18 cellular contexts compared by ENCODE assay signal in genomic region chr18:79628416-79629248, GRCh38. TPM values are rescaled to one million over a fixed set of nuclear protein-coding genes. Genes with fewer than 3 reads are reported as not detected.
DNase-seq lines count a peak whose midpoint lies in the region; ATAC-seq, FAIRE-seq and TF ChIP-seq lines count a peak whose summit lies in the region.
"Had no signal": no experiment of that assay in that cellular context is flagged by ENCODE, and none has a peak within 500 bp of the region (broad histone marks: within the 10 kb centered on the region; RNA-seq: fewer than 3 reads in every experiment).

No MANE protein-coding gene starts in this region.

- no peak overlapping the region for H3K27ac Mint-ChIP-seq in activated T-helper 1 cell treated with anti-CD3 and anti-CD28 coated beads, Interleukin-12 subunit alpha, Interleukin-12 subunit beta, Interleukin-2, Interleukin-4 antibody, amounts not matched to agents 30 ng/mL and 10 ng/mL and 1 ng/mL, durations not matched to agents 14 hours and 24 hours and 36 hours

- ATAC-seq in Right ventricle myocardium inferior (no peak), HG03159 (IDR thresholded peaks at IDR 0.05; ENCODE audit: unreplicated experiment) (no peak), upper lobe of left lung (ENCODE audit: low FRiP score in 2 of 2) (no peak)

- DNase-seq in cardiac septum (ENCODE audit: low spot score) (peak; percentile 51), Right ventricle myocardium inferior (ENCODE audit: missing footprints) (no peak), islet precursor cell (peak; percentile 43), posterior vena cava (ENCODE audit: low spot score) (peak; percentile 77), upper lobe of left lung (no peak), D721Med (ENCODE audit: insufficient read length, low spot score) (no peak)
- no peak for DNase-seq in activated T-helper 1 cell treated with anti-CD3 and anti-CD28 coated beads, Interleukin-12 subunit alpha, Interleukin-12 subunit beta, Interleukin-2, Interleukin-4 antibody, amounts not matched to agents 30 ng/mL and 10 ng/mL and 1 ng/mL, durations not matched to agents 14 hours and 24 hours and 36 hours (ENCODE audit: low spot score)
- DNase-seq: DMS 273 treated with DMSO at 0.1 percent for 48 hours, GDM1, HCEC 1CT, NCI-H187 treated with DMSO at 0.1 percent for 48 hours, NCI-H345, NCI-H526 had no signal

- TF ChIP-seq POLR2A in upper lobe of left lung (IDR thresholded peaks at IDR 0.05): no peak

- H3K36me3 ChIP-seq in upper lobe of left lung: no peaks in the 10 kb centered on the region

- intact Hi-C loops in cardiac septum (cut with DNase I): no loop called here
- intact Hi-C loops in Right ventricle myocardium inferior (cut with DNase I): no loop called here
- intact Hi-C loops in posterior vena cava (cut with DNase I): loop anchor here in 1 of 2 donors (10.0 kb wide), 1 partner anchor 64 kb away; no protein-coding TSS in a partner anchor
- intact Hi-C loops in activated T-helper 1 cell treated with anti-CD3 and anti-CD28 coated beads, Interleukin-12 subunit alpha, Interleukin-12 subunit beta, Interleukin-2, Interleukin-4 antibody, amounts not matched to agents 30 ng/mL and 10 ng/mL and 1 ng/mL, durations not matched to agents 14 hours and 24 hours and 36 hours (cut with micrococcal nuclease): no loop called here

- no peaks in the 10 kb centered on the region for H3K36me3 Mint-ChIP-seq in activated T-helper 1 cell treated with anti-CD3 and anti-CD28 coated beads, Interleukin-12 subunit alpha, Interleukin-12 subunit beta, Interleukin-2, Interleukin-4 antibody, amounts not matched to agents 30 ng/mL and 10 ng/mL and 1 ng/mL, durations not matched to agents 14 hours and 24 hours and 36 hours (ENCODE audit: low read depth)

- H3K4me1 Mint-ChIP-seq in activated T-helper 1 cell treated with anti-CD3 and anti-CD28 coated beads, Interleukin-12 subunit alpha, Interleukin-12 subunit beta, Interleukin-2, Interleukin-4 antibody, amounts not matched to agents 30 ng/mL and 10 ng/mL and 1 ng/mL, durations not matched to agents 14 hours and 24 hours and 36 hours (ENCODE audit: low read depth): peaks cover 14% of the 10 kb centered on the region

- no peaks in the 10 kb centered on the region for H3K9me3 ChIP-seq in upper lobe of left lung

- 68 to 76% methylated on average over 24 to 31 of the region's 31 CpGs for WGBS in upper lobe of left lung, 2 donors

- no peak for FAIRE-seq in D721Med (lab: Jason Lieb, UNC)
- FAIRE-seq: GM12891, GM18507, HTR-8/SVneo had no signal

- no peak for TF ChIP-seq CTCF in upper lobe of left lung (IDR thresholded peaks at IDR 0.05)
- TF ChIP-seq CTCF in D721Med (IDR thresholded peaks at IDR 0.05; ENCODE audit: insufficient read depth, missing control alignments): no peak

- H3K9me3 Mint-ChIP-seq in activated T-helper 1 cell treated with anti-CD3 and anti-CD28 coated beads, Interleukin-12 subunit alpha, Interleukin-12 subunit beta, Interleukin-2, Interleukin-4 antibody, amounts not matched to agents 30 ng/mL and 10 ng/mL and 1 ng/mL, durations not matched to agents 14 hours and 24 hours and 36 hours: peaks cover 4% of the 10 kb centered on the region

- no peaks in the 10 kb centered on the region for H3K27me3 ChIP-seq in upper lobe of left lung

- TF ChIP-seq EP300 in upper lobe of left lung (IDR thresholded peaks at IDR 0.05): no peak

- H3K4me1 ChIP-seq in upper lobe of left lung: peaks cover 0 to 6% (median 0%) of the 10 kb centered on the region in 4 donors

- no peak overlapping the region for H3K4me3 Mint-ChIP-seq in activated T-helper 1 cell treated with anti-CD3 and anti-CD28 coated beads, Interleukin-12 subunit alpha, Interleukin-12 subunit beta, Interleukin-2, Interleukin-4 antibody, amounts not matched to agents 30 ng/mL and 10 ng/mL and 1 ng/mL, durations not matched to agents 14 hours and 24 hours and 36 hours

- H3K4me3 ChIP-seq in upper lobe of left lung: no peak overlapping the region

- H3K27ac ChIP-seq in upper lobe of left lung: no peak overlapping the region
- H3K27ac ChIP-seq: HL-60 had no signal

- peaks cover 5% of the 10 kb centered on the region for H3K27me3 Mint-ChIP-seq in activated T-helper 1 cell treated with anti-CD3 and anti-CD28 coated beads, Interleukin-12 subunit alpha, Interleukin-12 subunit beta, Interleukin-2, Interleukin-4 antibody, amounts not matched to agents 30 ng/mL and 10 ng/mL and 1 ng/mL, durations not matched to agents 14 hours and 24 hours and 36 hours (ENCODE audit: insufficient read depth)

RNA-seq across cellular contexts. Expression of gene CTDP1, which starts 51.0 kb away (rescaled TPM):
- total RNA-seq in cardiac septum (10.8 TPM), Right ventricle myocardium inferior (8.4 TPM), posterior vena cava (10 to 100 TPM; 13.8 to 15.4 TPM), upper lobe of left lung (10 to 100 TPM; 21.3 to 44.7 (median 29.7) TPM)
- 45.9 and 47.2 TPM in 2 replicates for total RNA-seq in activated T-helper 1 cell treated with anti-CD3 and anti-CD28 coated beads, Interleukin-12 subunit alpha, Interleukin-12 subunit beta, Interleukin-2, Interleukin-4 antibody, amounts not matched to agents 30 ng/mL and 10 ng/mL and 1 ng/mL, durations not matched to agents 14 hours and 24 hours and 36 hours

Comparison
In these comparisons a context has a peak if more than half of its experiments do, and no peak if none do; other contexts are left out.
1. DNase-seq: peak in cardiac septum (single experiment), islet precursor cell (single experiment) and posterior vena cava (single experiment); none in Right ventricle myocardium inferior (single experiment), upper lobe of left lung (0 of 2), D721Med (single experiment) and activated T-helper 1 cell treated with anti-CD3 and anti-CD28 coated beads, Interleukin-12 subunit alpha, Interleukin-12 subunit beta, Interleukin-2, Interleukin-4 antibody, amounts not matched to agents 30 ng/mL and 10 ng/mL and 1 ng/mL, durations not matched to agents 14 hours and 24 hours and 36 hours (single experiment).